24 cellular contexts compared by ENCODE assay signal in genomic region chr12:26800858-26801257, GRCh38.
"Had no signal": no experiment of that assay in that cellular context is flagged by ENCODE, and none has a peak within 500 bp of the region (broad histone marks: within the 10 kb centered on the region; RNA-seq: fewer than 3 reads in every experiment).

No MANE protein-coding gene starts in this region.

- H3K4me3 Mint-ChIP-seq: naive B cell; nephron; stimulated activated effector memory CD8-positive, alpha-beta T cell treated with anti-CD3 and anti-CD28 coated beads, Interleukin-12 subunit alpha, Interleukin-12 subunit beta, amount 100 ng/mL, for 72 hours had no signal

- H3K9me3 ChIP-seq: esophagus squamous epithelium, left ventricle myocardium inferior, lower lobe of right lung, prostate gland, right lobe of liver, stomach, thoracic aorta, transverse colon had no signal

- H3K27me3 Mint-ChIP-seq: naive B cell had no signal

- ATAC-seq: foreskin keratinocyte; left cardiac atrium; lower lobe of right lung; stimulated activated effector memory CD8-positive, alpha-beta T cell treated with anti-CD3 and anti-CD28 coated beads, Interleukin-12 subunit alpha, Interleukin-12 subunit beta, amount 100 ng/mL, for 72 hours had no signal

- H3K4me3 ChIP-seq: esophagus squamous epithelium, hepatocyte, left ventricle myocardium inferior, lower lobe of right lung, prostate gland, right lobe of liver, stomach, thoracic aorta, transverse colon had no signal

- H3K27ac ChIP-seq: esophagus squamous epithelium, foreskin keratinocyte, hepatocyte, left ventricle myocardium inferior, lower lobe of right lung, parathyroid adenoma, prostate gland, right lobe of liver, stomach, thoracic aorta, transverse colon had no signal

- H2AFZ ChIP-seq: hepatocyte, parathyroid adenoma had no signal

- H3K36me3 ChIP-seq: esophagus squamous epithelium, left ventricle myocardium inferior, lower lobe of right lung, prostate gland, right lobe of liver, stomach, thoracic aorta, transverse colon had no signal

- H3K9me3 Mint-ChIP-seq: naive B cell; nephron; stimulated activated effector memory CD8-positive, alpha-beta T cell treated with anti-CD3 and anti-CD28 coated beads, Interleukin-12 subunit alpha, Interleukin-12 subunit beta, amount 100 ng/mL, for 72 hours had no signal

- H3K27ac Mint-ChIP-seq: nephron; stimulated activated effector memory CD8-positive, alpha-beta T cell treated with anti-CD3 and anti-CD28 coated beads, Interleukin-12 subunit alpha, Interleukin-12 subunit beta, amount 100 ng/mL, for 72 hours had no signal

- H3K4me2 ChIP-seq: hepatocyte had no signal

- H3K9ac ChIP-seq: parathyroid adenoma had no signal

- H3K4me1 ChIP-seq: parathyroid adenoma had no signal

- H3K36me3 Mint-ChIP-seq: naive B cell; stimulated activated effector memory CD8-positive, alpha-beta T cell treated with anti-CD3 and anti-CD28 coated beads, Interleukin-12 subunit alpha, Interleukin-12 subunit beta, amount 100 ng/mL, for 72 hours had no signal

- H3K27me3 ChIP-seq: esophagus squamous epithelium, foreskin keratinocyte, hepatocyte, right lobe of liver, stomach, transverse colon had no signal

- DNase-seq: cortex of kidney; effector memory CD4-positive, alpha-beta T cell; esophagus squamous epithelium; foreskin keratinocyte; head of caudate nucleus; kidney; left cardiac atrium; left ventricle myocardium inferior; lower lobe of right lung; mesendoderm; naive B cell; retina; right lobe of liver; stimulated activated CD4-positive, alpha-beta T cell treated with anti-CD3 and anti-CD28 coated beads, Interleukin-4, amount 100 ng/mL, for 1 hour; stimulated activated CD8-positive, alpha-beta memory T cell treated with anti-CD3 and anti-CD28 coated beads, Interleukin-4, amount 100 ng/mL, for 48 hours; stomach; substantia nigra; transverse colon had no signal
